In the genomic region with DNA sequence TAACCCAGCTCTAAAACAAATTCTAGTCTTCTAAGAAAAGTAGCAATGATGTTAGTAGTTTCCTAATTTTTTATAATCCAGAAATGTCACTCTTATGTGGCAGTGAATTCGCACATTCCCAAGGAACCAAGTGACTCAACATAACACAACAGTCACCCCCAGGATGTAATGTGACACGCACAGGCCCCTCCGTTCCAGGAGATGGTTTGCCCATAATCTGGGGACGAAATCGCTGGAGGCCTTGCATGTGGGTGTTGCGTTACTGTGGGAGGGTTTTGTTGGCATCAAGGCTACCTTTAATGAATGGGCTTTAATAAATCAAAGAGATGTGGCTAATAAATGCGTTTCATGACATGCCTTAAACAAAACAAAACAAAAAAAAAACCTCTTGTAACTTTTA, we compare ENCODE assay signal across 15 cellular contexts. TPM values are rescaled to one million over a fixed set of nuclear protein-coding genes. Genes with fewer than 3 reads are reported as not detected.
DNase-seq lines count a peak whose midpoint lies in the region; ATAC-seq, FAIRE-seq and TF ChIP-seq lines count a peak whose summit lies in the region.
"Had no signal": no experiment of that assay in that cellular context is flagged by ENCODE, and none has a peak within 500 bp of the region (broad histone marks: within the 10 kb centered on the region; RNA-seq: fewer than 3 reads in every experiment).

No MANE protein-coding gene starts in this region.

- TF ChIP-seq RAD21 in HepG2 (CRISPR knock-in tag; IDR thresholded peaks at IDR 0.05) (no peak), K562 (CRISPR knock-in tag; conservative IDR thresholded peaks at IDR 0.05 in 1 of 2, IDR thresholded peaks at IDR 0.05 in 1 of 2) (no peak)

- H3K27me3 Mint-ChIP-seq in activated CD4-positive, alpha-beta T cell treated with anti-CD3 and anti-CD28 coated beads for 36 hours, result no peaks in the 10 kb centered on the region
- H3K27me3 Mint-ChIP-seq in activated naive CD8-positive, alpha-beta T cell treated with anti-CD3 and anti-CD28 coated beads for 36 hours, result no peaks in the 10 kb centered on the region
- H3K27me3 Mint-ChIP-seq: naive thymus-derived CD8-positive, alpha-beta T cell had no signal

- peaks cover 20% of the 10 kb centered on the region for H3K36me3 Mint-ChIP-seq in activated CD4-positive, alpha-beta T cell treated with anti-CD3 and anti-CD28 coated beads for 36 hours (ENCODE audit: low read depth)
- peaks cover 17% of the 10 kb centered on the region for H3K36me3 Mint-ChIP-seq in activated naive CD8-positive, alpha-beta T cell treated with anti-CD3 and anti-CD28 coated beads for 36 hours

- TF ChIP-seq POLR2A in HepG2 (IDR thresholded peaks at IDR 0.05; ENCODE audit: insufficient read depth in 1 of 2, low read depth in 2 of 2, low read length in 2 of 2), result no peak
- no peak for TF ChIP-seq POLR2A in right lobe of liver (IDR thresholded peaks at IDR 0.05)
- TF ChIP-seq POLR2A in K562 (conservative IDR thresholded peaks at IDR 0.05), result no peak

- no peaks in the 10 kb centered on the region for H3K9me1 ChIP-seq in K562 (ENCODE audit: control insufficient read depth, insufficient read depth, low read length)

- no peaks in the 10 kb centered on the region for H4K20me1 ChIP-seq in HepG2 (ENCODE audit: insufficient read depth, low read length)
- H4K20me1 ChIP-seq in K562 (replicated peaks; ENCODE audit: control insufficient read depth, insufficient read depth, low read length), result no peaks in the 10 kb centered on the region; the same call in 1 of the 2 replicates

- no peak overlapping the region for H4K8ac ChIP-seq in neuronal stem cell (ENCODE audit: low read depth, low read length)

- no peaks in the 10 kb centered on the region for H3K27me3 ChIP-seq in HepG2 (ENCODE audit: control insufficient read depth in 1 of 2, insufficient read depth in 2 of 2, low read length in 2 of 2)
- H3K27me3 ChIP-seq in right lobe of liver, result no peaks in the 10 kb centered on the region
- peaks cover 33 to 53% of the 10 kb centered on the region in 2 experiments for H3K27me3 ChIP-seq in K562 (ENCODE audit: control insufficient read depth in 2 of 2, insufficient read depth in 2 of 2, low read length in 2 of 2)
- no peaks in the 10 kb centered on the region for H3K27me3 ChIP-seq in neuronal stem cell (ENCODE audit: control insufficient read depth in 3 of 3, insufficient read depth in 3 of 3, low read depth in 1 of 3, low read length in 3 of 3)
- H3K27me3 ChIP-seq: dorsolateral prefrontal cortex had no signal

- H2BK15ac ChIP-seq in neuronal stem cell (ENCODE audit: low read length), result no peak overlapping the region

- H3K79me1 ChIP-seq in neuronal stem cell (ENCODE audit: low read depth, low read length), result no peaks in the 10 kb centered on the region

- H3K4me1 ChIP-seq in HepG2 (ENCODE audit: insufficient read depth, low read length) (peaks cover 22% of the 10 kb centered on the region), right lobe of liver (no peaks in the 10 kb centered on the region), K562 (replicated peaks in 1 of 2; ENCODE audit: control insufficient read depth in 2 of 2, insufficient read depth in 2 of 2, low read length in 2 of 2) (no peaks in the 10 kb centered on the region; a peak in 1 of 5 replicates), neuronal stem cell (ENCODE audit: control insufficient read depth in 2 of 2, insufficient read depth in 1 of 2, low read depth in 1 of 2, low read length in 2 of 2) (no peaks in the 10 kb centered on the region)

- BruUV-seq in HepG2 (replicated peaks; lab: Mats Ljungman, UMichigan), result no TSS peak
- BruUV-seq in K562 (replicated peaks; lab: Mats Ljungman, UMichigan), result no TSS peak

- no peak overlapping the region for H3K23ac ChIP-seq in neuronal stem cell (ENCODE audit: low read depth, low read length, poor library complexity)

- in situ Hi-C loops in HepG2 (cut with HindIII; ENCODE audit: extremely low pct_ligation_motif_present, low pct_unique_long_range_greater_than_20kb) (no loop called here), K562 (cut with MboI) (no loop called here)

- H3K27ac Mint-ChIP-seq in activated CD4-positive, alpha-beta T cell treated with anti-CD3 and anti-CD28 coated beads for 36 hours, result no peak overlapping the region
- no peak overlapping the region for H3K27ac Mint-ChIP-seq in activated naive CD8-positive, alpha-beta T cell treated with anti-CD3 and anti-CD28 coated beads for 36 hours
- H3K27ac Mint-ChIP-seq: B cell; naive thymus-derived CD8-positive, alpha-beta T cell had no signal

- H4K91ac ChIP-seq in neuronal stem cell (ENCODE audit: low read depth, low read length, poor library complexity), result no peak overlapping the region

- no peak overlapping the region for H2BK5ac ChIP-seq in neuronal stem cell (ENCODE audit: low read length)

- H3K9me3 Mint-ChIP-seq in activated CD4-positive, alpha-beta T cell treated with anti-CD3 and anti-CD28 coated beads for 36 hours (ENCODE audit: low read depth), result no peaks in the 10 kb centered on the region
- no peaks in the 10 kb centered on the region for H3K9me3 Mint-ChIP-seq in activated naive CD8-positive, alpha-beta T cell treated with anti-CD3 and anti-CD28 coated beads for 36 hours
- H3K9me3 Mint-ChIP-seq: naive thymus-derived CD8-positive, alpha-beta T cell had no signal

- H3K4me3 Mint-ChIP-seq in activated CD4-positive, alpha-beta T cell treated with anti-CD3 and anti-CD28 coated beads for 36 hours, result no peak overlapping the region
- no peak overlapping the region for H3K4me3 Mint-ChIP-seq in activated naive CD8-positive, alpha-beta T cell treated with anti-CD3 and anti-CD28 coated beads for 36 hours
- H3K4me3 Mint-ChIP-seq: B cell; naive thymus-derived CD8-positive, alpha-beta T cell had no signal

- H3K9ac ChIP-seq in HepG2 (ENCODE audit: insufficient read depth, low read depth, low read length) (no peak overlapping the region), K562 (ENCODE audit: insufficient read depth in 1 of 2, low read depth in 2 of 2, low read length in 2 of 2) (no peak overlapping the region), neuronal stem cell (ENCODE audit: low read depth, low read length, poor library complexity) (no peak overlapping the region)

- 84% methylated on average over 7 of the region's 7 CpGs for WGBS in HepG2 (ENCODE audit: low lambda C conversion rate)
- 77% methylated on average over 6 of the region's 7 CpGs for WGBS in right lobe of liver (ENCODE audit: insufficient coverage, low coverage, low lambda C conversion rate, missing lambda C conversion rate)
- WGBS in K562 (ENCODE audit: insufficient coverage, low coverage, missing lambda C conversion rate), result 3% methylated on average over 7 of the region's 7 CpGs
- no CpG with 5 or more reads among the region's 7 CpGs for WGBS in neuronal stem cell (ENCODE audit: extremely low coverage in 2 of 2, insufficient read length in 2 of 2, insufficient replicate concordance in 1 of 2), 2 donors

- CTCF ChIA-PET in HepG2 (lab: Yijun Ruan, JAX; ENCODE audit: low intra/inter-chr PET ratio, low total read pairs) (no interaction called here), K562 (lab: Yijun Ruan, JAX; ENCODE audit: low intra/inter-chr PET ratio) (interaction anchor here (0.7 kb wide), 1 partner anchor 14 kb away, joined by 3 read pairs; no protein-coding TSS in a partner anchor)
- CTCF ChIA-PET in activated CD4-positive, alpha-beta T cell treated with anti-CD3 and anti-CD28 coated beads for 36 hours (lab: Charles Lee), result no interaction called here

- no peak for ATAC-seq in HepG2
- ATAC-seq in right lobe of liver, result no peak
- no peak for ATAC-seq in K562
- ATAC-seq in activated CD4-positive, alpha-beta T cell treated with anti-CD3 and anti-CD28 coated beads for 36 hours, result no peak
- ATAC-seq: naive thymus-derived CD8-positive, alpha-beta T cell had no signal

- no peak overlapping the region for H3K4ac ChIP-seq in neuronal stem cell (ENCODE audit: low read length)

- H2BK12ac ChIP-seq in neuronal stem cell (ENCODE audit: low read length), result no peak overlapping the region

- no peak overlapping the region for H2AK5ac ChIP-seq in neuronal stem cell (ENCODE audit: low read depth, low read length)

- H3K27ac ChIP-seq in HepG2 (ENCODE audit: extremely low read length, insufficient read depth, low read length) (peak overlapping the region; percentile 22), right lobe of liver (no peak overlapping the region), K562 (ENCODE audit: extremely low read depth, low read depth, low read length) (no peak overlapping the region), neuronal stem cell (replicated peaks; ENCODE audit: low read length) (no peak overlapping the region), caudate nucleus (ENCODE audit: low read depth, low read length) (no peak overlapping the region)

- H2BK120ac ChIP-seq in neuronal stem cell (ENCODE audit: low read depth, low read length), result no peak overlapping the region

- no peaks in the 10 kb centered on the region for H3K79me2 ChIP-seq in HepG2 (ENCODE audit: insufficient read depth, low read length)
- H3K79me2 ChIP-seq in K562 (ENCODE audit: control insufficient read depth, insufficient read depth, low read length), result no peaks in the 10 kb centered on the region

- H3K9me3 ChIP-seq in HepG2 (ENCODE audit: low read length) (no peaks in the 10 kb centered on the region), right lobe of liver (no peaks in the 10 kb centered on the region), K562 (replicated peaks; ENCODE audit: control insufficient read depth, insufficient read depth, low read depth, low read length) (no peaks in the 10 kb centered on the region), neuronal stem cell (replicated peaks in 1 of 2; ENCODE audit: control insufficient read depth in 2 of 2, insufficient read depth in 1 of 2, low read depth in 1 of 2, low read length in 2 of 2) (peaks cover 0 to 4% of the 10 kb centered on the region in 2 donors)

- no peak overlapping the region; the same call in 1 of the 2 replicates for H3K4me2 ChIP-seq in HepG2 (ENCODE audit: low read depth, low read length)
- no peak overlapping the region for H3K4me2 ChIP-seq in K562 (ENCODE audit: insufficient read depth, low read length)
- H3K4me2 ChIP-seq in neuronal stem cell (ENCODE audit: insufficient read depth, low read length, poor library complexity, severe bottlenecking), result no peak overlapping the region

- TF ChIP-seq CTCF in HepG2 (CRISPR knock-in tag; IDR thresholded peaks at IDR 0.05) (no peak), right lobe of liver (IDR thresholded peaks at IDR 0.05) (no peak), K562 (IDR thresholded peaks at IDR 0.05 in 2 of 3, conservative IDR thresholded peaks at IDR 0.05 in 1 of 3; ENCODE audit: insufficient read depth in 2 of 3, low read depth in 1 of 3, low read length in 3 of 3) (no peak)

- H3K4me3 ChIP-seq in HepG2 (replicated peaks in 1 of 3; ENCODE audit: insufficient read depth in 1 of 3, low read depth in 2 of 3, low read length in 3 of 3) (no peak overlapping the region), right lobe of liver (no peak overlapping the region), K562 (no peak overlapping the region), neuronal stem cell (ENCODE audit: low read length in 2 of 2) (peak overlapping the region in 1 of 2 donors; percentile 46)
- H3K4me3 ChIP-seq: dorsolateral prefrontal cortex had no signal

- H3K18ac ChIP-seq in neuronal stem cell (ENCODE audit: low read length), result no peak overlapping the region

- H3K14ac ChIP-seq in neuronal stem cell (ENCODE audit: low read length), result no peak overlapping the region

- FAIRE-seq in HepG2 (lab: Jason Lieb, UNC) (no peak), K562 (lab: Jason Lieb, UNC) (no peak)
- FAIRE-seq: H1 had no signal

- intact Hi-C loops in HepG2 (cut with micrococcal nuclease; ENCODE audit: unreplicated experiment) (no loop called here), right lobe of liver (cut with DNase I) (no loop called here), K562 (cut with micrococcal nuclease) (no loop called here)
- intact Hi-C loops in activated CD4-positive, alpha-beta T cell treated with anti-CD3 and anti-CD28 coated beads for 36 hours (cut with DNase I, micrococcal nuclease), result no loop called here

- H2AFZ ChIP-seq in HepG2 (ENCODE audit: low read length) (no peak overlapping the region), K562 (ENCODE audit: low read depth, low read length) (no peak overlapping the region), neuronal stem cell (ENCODE audit: low read length) (no peak overlapping the region)

- POLR2A ChIA-PET in HepG2 (lab: Yijun Ruan, JAX), result interaction anchor here (1.5 kb wide), 1 partner anchor 136 kb away, joined by 4 read pairs; no protein-coding TSS in a partner anchor
- POLR2A ChIA-PET in K562 (lab: Yijun Ruan, JAX), result interaction anchor here (1.1 kb wide), 1 partner anchor 60 kb away, joined by 3 read pairs; no protein-coding TSS in a partner anchor
- POLR2A ChIA-PET in activated CD4-positive, alpha-beta T cell treated with anti-CD3 and anti-CD28 coated beads for 36 hours (lab: Charles Lee), result no interaction called here

- DNase-seq in HepG2 (ENCODE audit: low spot score) (no peak), right lobe of liver (no peak), K562 (ENCODE audit: extremely low read depth in 1 of 4, low spot score in 3 of 4) (no peak), kidney tubule cell (ENCODE audit: low spot score) (peak; percentile 16), neuronal stem cell (ENCODE audit: low spot score) (no peak), caudate nucleus (lab: John Stamatoyannopoulos, UW) (no peak)
- DNase-seq in activated CD4-positive, alpha-beta T cell treated with anti-CD3 and anti-CD28 coated beads for 36 hours, result no peak
- DNase-seq in activated naive CD8-positive, alpha-beta T cell treated with anti-CD3 and anti-CD28 coated beads for 36 hours, result no peak
- DNase-seq: activated gamma-delta T cell treated with Interleukin-2 at 50 U/mL for 16 hours; dorsolateral prefrontal cortex; naive thymus-derived CD8-positive, alpha-beta T cell; NCI-H510A treated with DMSO at 0.1 percent for 48 hours; SIG-M5 had no signal

- peaks cover 4% of the 10 kb centered on the region for H3K4me1 Mint-ChIP-seq in activated CD4-positive, alpha-beta T cell treated with anti-CD3 and anti-CD28 coated beads for 36 hours
- H3K4me1 Mint-ChIP-seq in activated naive CD8-positive, alpha-beta T cell treated with anti-CD3 and anti-CD28 coated beads for 36 hours, result no peaks in the 10 kb centered on the region
- H3K4me1 Mint-ChIP-seq: B cell had no signal

- H3K36me3 ChIP-seq in HepG2 (replicated peaks in 1 of 2; ENCODE audit: control insufficient read depth in 1 of 2, insufficient read depth in 2 of 2, low read length in 2 of 2) (no peaks in the 10 kb centered on the region), right lobe of liver (no peaks in the 10 kb centered on the region), K562 (ENCODE audit: control insufficient read depth, insufficient read depth, low read length) (no peaks in the 10 kb centered on the region), neuronal stem cell (replicated peaks in 1 of 2; ENCODE audit: control insufficient read depth in 2 of 2, insufficient read depth in 2 of 2, low read length in 2 of 2) (no peaks in the 10 kb centered on the region)

- TF ChIP-seq EP300 in HepG2 (IDR thresholded peaks at IDR 0.05; ENCODE audit: low read depth in 2 of 2, low read length in 2 of 2) (no peak), HepG2 (CRISPR knock-in tag; IDR thresholded peaks at IDR 0.05; ENCODE audit: borderline replicate concordance) (no peak), K562 (IDR thresholded peaks at IDR 0.05; ENCODE audit: low read length) (no peak)

RNA-seq across cellular contexts. Expression of a gene that starts 50.9 kb away (rescaled TPM):
- total RNA-seq in HepG2 (2016; rRNA removed; fragmentation: Illumina TruSeq; extraction: Trizol), result 0.29 TPM in 1 of 2 replicates, not detected in the other
- not detected in 2 replicates for total RNA-seq in HepG2 (2016; cell fraction: cytosol; rRNA removed; fragmentation: Illumina TruSeq; extraction: Trizol; ENCODE audit: low read depth)
- total RNA-seq in HepG2 (2016; cell fraction: insoluble cytoplasmic fraction; rRNA removed; fragmentation: Illumina TruSeq; extraction: Trizol), result not detected in 2 replicates
- total RNA-seq in HepG2 (2016; cell fraction: membrane; rRNA removed; fragmentation: Illumina TruSeq; extraction: Trizol), result 0.14 TPM in 1 of 2 replicates, not detected in the other
- total RNA-seq in HepG2 (2016; cell fraction: nucleus; rRNA removed; fragmentation: Illumina TruSeq; extraction: Trizol), result not detected in 2 replicates
- polyA plus RNA-seq in HepG2 (2011; rRNA removed), result 0.33 and 0.34 TPM in 2 replicates
- 0.40 and 0.54 TPM in 2 replicates for polyA plus RNA-seq in HepG2 (2011; cell fraction: cytosol; rRNA removed)
- 0.12 and 0.55 TPM in 2 replicates for polyA plus RNA-seq in HepG2 (2011; cell fraction: nucleus; rRNA removed)
- 0.67 and 0.79 TPM in 2 replicates for polyA plus RNA-seq in HepG2 (2012)
- 0.09 TPM in 1 of 2 replicates, not detected in the other for polyA plus RNA-seq in HepG2 (2016; cell fraction: cytosol; fragmentation: Illumina TruSeq; extraction: Trizol; ENCODE audit: low read depth)
- not detected in 2 replicates for polyA plus RNA-seq in HepG2 (2016; cell fraction: insoluble cytoplasmic fraction; fragmentation: Illumina TruSeq; extraction: Trizol; ENCODE audit: low read depth)
- 0.22 TPM in 1 of 2 replicates, not detected in the other for polyA plus RNA-seq in HepG2 (2016; cell fraction: membrane; fragmentation: Illumina TruSeq; extraction: Trizol; ENCODE audit: low read depth)
- not detected in 2 replicates for polyA plus RNA-seq in HepG2 (2016; cell fraction: nucleus; fragmentation: Illumina TruSeq; extraction: Trizol; ENCODE audit: insufficient read depth, low read depth)
- polyA minus RNA-seq in HepG2 (2011; rRNA and poly(A)+ RNA removed; ENCODE audit: low replicate concordance), result 1.4 and 58.2 TPM in 2 replicates
- polyA minus RNA-seq in HepG2 (2011; cell fraction: cytosol; rRNA and poly(A)+ RNA removed), result not detected in 2 replicates
- 0.52 TPM in 1 of 2 replicates, not detected in the other for polyA minus RNA-seq in HepG2 (2011; cell fraction: nucleus; rRNA and poly(A)+ RNA removed)
- total RNA-seq in right lobe of liver, result 1 to 10 TPM; 2.4 to 5.9 (median 4.2) TPM
- total RNA-seq in K562 (2011; cell fraction: chromatin; rRNA removed; ENCODE audit: low replicate concordance), result not detected in 2 replicates
- not detected in 2 replicates for total RNA-seq in K562 (2011; cell fraction: nucleolus; rRNA removed)
- total RNA-seq in K562 (2011; cell fraction: nucleoplasm; rRNA removed), result not detected in 2 replicates
- not detected in 2 replicates for total RNA-seq in K562 (2014; rRNA removed)
- total RNA-seq in K562 (2014; rRNA removed; fragmentation: Illumina TruSeq; extraction: Trizol), result not detected in 2 replicates
- not detected in 2 replicates for total RNA-seq in K562 (2015; rRNA removed; fragmentation: Illumina TruSeq; extraction: Trizol)
- 0.22 TPM in 1 of 2 replicates, not detected in the other for total RNA-seq in K562 (2021)
- not detected in 2 replicates for polyA plus RNA-seq in K562 (2011; rRNA removed)
- polyA plus RNA-seq in K562 (2011; cell fraction: cytosol; rRNA removed), result not detected in 2 replicates
- not detected in 2 replicates for polyA plus RNA-seq in K562 (2011; cell fraction: nucleus; rRNA removed)
- polyA plus RNA-seq in K562 (2012), result not detected in 2 replicates
- not detected in 2 replicates for polyA plus RNA-seq in K562 (2014; fragmentation: Illumina TruSeq; extraction: Trizol)
- not detected for polyA plus RNA-seq in K562 (2014; fragmentation: Nextera tagmentation; extraction: Ambion mirVana)
- polyA plus RNA-seq in K562 (2014; rRNA removed), result not detected in 2 replicates
- polyA minus RNA-seq in K562 (2011; rRNA and poly(A)+ RNA removed), result not detected in 2 replicates
- polyA minus RNA-seq in K562 (2011; cell fraction: cytosol; rRNA and poly(A)+ RNA removed), result 1.6 and 2.0 TPM in 2 replicates
- polyA minus RNA-seq in K562 (2011; cell fraction: nucleus; rRNA and poly(A)+ RNA removed), result not detected in 2 replicates
- total RNA-seq in activated CD4-positive, alpha-beta T cell treated with anti-CD3 and anti-CD28 coated beads for 36 hours, result 10 to 100 TPM in 1 of 2 experiments, 1 to 10 TPM in 1; 9.3 to 10.4 TPM
- polyA plus RNA-seq in neuronal stem cell (2013, experiment 1 of 2), result 0.17 TPM
- 0.33 TPM for polyA plus RNA-seq in neuronal stem cell (2013, experiment 2 of 2)
- 10 to 100 TPM; 10.9 to 12.5 TPM for total RNA-seq in activated naive CD8-positive, alpha-beta T cell treated with anti-CD3 and anti-CD28 coated beads for 36 hours
